In genomic region chr13:89315287-89315686, GRCh38 we compare ENCODE assay signal across 18 cellular contexts.
"Had no signal": no experiment of that assay in that cellular context is flagged by ENCODE, and none has a peak within 500 bp of the region (broad histone marks: within the 10 kb centered on the region; RNA-seq: fewer than 3 reads in every experiment).

No MANE protein-coding gene starts in this region.

- H3K4me1 ChIP-seq: body of pancreas, foreskin keratinocyte, left ventricle myocardium inferior, neural progenitor cell, upper lobe of left lung had no signal

- ATAC-seq: activated T-cell treated with anti-CD3 and anti-CD28 coated beads, Interleukin-2, amount 50 U/mL, for 4 hours; body of pancreas; foreskin keratinocyte; naive thymus-derived CD8-positive, alpha-beta T cell; stimulated activated naive CD8-positive, alpha-beta T cell treated with anti-CD3 and anti-CD28 coated beads, Interleukin-15, Interleukin-2, amounts not matched to agents 100 U/mL and 50 U/mL, for 24 hours; WTC11 had no signal

- H2AFZ ChIP-seq: neural progenitor cell had no signal

- H3K27ac ChIP-seq: body of pancreas, cardiac muscle cell, foreskin keratinocyte, left ventricle myocardium inferior, neural progenitor cell, upper lobe of left lung had no signal

- H3K36me3 ChIP-seq: cardiac muscle cell, left ventricle myocardium inferior, neural progenitor cell, upper lobe of left lung had no signal

- H3K4me2 ChIP-seq: neural progenitor cell had no signal

- H3K4me3 ChIP-seq: body of pancreas, cardiac muscle cell, left ventricle myocardium inferior, neural progenitor cell, upper lobe of left lung had no signal

- H3K9ac ChIP-seq: neural progenitor cell had no signal

- DNase-seq: activated CD8-positive, alpha-beta memory T cell treated with anti-CD3 and anti-CD28 coated beads for 24 hours; activated CD8-positive, alpha-beta memory T cell treated with anti-CD3 and anti-CD28 coated beads, Interleukin-2, amount 50 U/mL, for 48 hours; activated naive CD4-positive, alpha-beta T cell; activated naive CD8-positive, alpha-beta T cell treated with anti-CD3 and anti-CD28 coated beads for 36 hours; activated T-cell treated with anti-CD3 and anti-CD28 coated beads, Interleukin-2, amount 50 U/mL, for 4 hours; amniotic stem cell; body of pancreas; foreskin keratinocyte; left ventricle myocardium inferior; naive thymus-derived CD8-positive, alpha-beta T cell; retina; stimulated activated CD4-positive, alpha-beta T cell treated with anti-CD3 and anti-CD28 coated beads, Interleukin-4, amount 100 ng/mL, for 4 hours; stimulated activated naive CD8-positive, alpha-beta T cell treated with anti-CD3 and anti-CD28 coated beads, Interleukin-15, Interleukin-2, amounts not matched to agents 100 U/mL and 50 U/mL, for 24 hours; T-helper 9 cell; upper lobe of left lung had no signal

- H3K27me3 ChIP-seq: body of pancreas, cardiac muscle cell, foreskin keratinocyte, neural progenitor cell, upper lobe of left lung had no signal

- H3K9me3 ChIP-seq: body of pancreas, upper lobe of left lung had no signal
